ENCODE assay signal across 10 cellular contexts in genomic region chr2:84889332-84889731, GRCh38. TPM values are rescaled to one million over a fixed set of nuclear protein-coding genes. Genes with fewer than 3 reads are reported as not detected.
DNase-seq lines count a peak whose midpoint lies in the region; ATAC-seq and TF ChIP-seq lines count a peak whose summit lies in the region.
"Had no signal": no experiment of that assay in that cellular context is flagged by ENCODE, and none has a peak within 500 bp of the region (broad histone marks: within the 10 kb centered on the region; RNA-seq: fewer than 3 reads in every experiment).

No MANE protein-coding gene starts in this region.

- peak; percentile 36 for ATAC-seq in effector memory CD8-positive, alpha-beta T cell (replicated peaks)
- peak; percentile 7 to 10 for ATAC-seq in stimulated activated naive B cell treated with anti-CD40 and anti-IgM and Interleukin-4, amounts not matched to agents 10 μg/mL and 1 μg/mL and 100 μg/mL, for 72 hours (replicated peaks)
- ATAC-seq in HG02884 (IDR thresholded peaks at IDR 0.05; ENCODE audit: unreplicated experiment), result no peak

- H3K27me3 ChIP-seq in MM.1S (replicated peaks; ENCODE audit: insufficient read depth, low read length), result no peaks in the 10 kb centered on the region

- H3K9me3 Mint-ChIP-seq in activated CD4-positive, alpha-beta T cell treated with anti-CD3 and anti-CD28 coated beads, Interleukin-2, amount 10 ng/mL, durations not matched to agents 24 days and 14 days, result no peaks in the 10 kb centered on the region
- H3K9me3 Mint-ChIP-seq in effector memory CD8-positive, alpha-beta T cell, result no peaks in the 10 kb centered on the region
- H3K9me3 Mint-ChIP-seq in stimulated activated naive B cell treated with anti-CD40 and anti-IgM and Interleukin-4, amounts not matched to agents 10 μg/mL and 1 μg/mL and 100 μg/mL, for 72 hours, result no peaks in the 10 kb centered on the region

- no peaks in the 10 kb centered on the region for H3K36me3 ChIP-seq in MM.1S (replicated peaks; ENCODE audit: insufficient read depth, low read length)
- H3K36me3 ChIP-seq: cardiac muscle cell had no signal

- peak overlapping the region; percentile 91 for H3K27ac Mint-ChIP-seq in activated CD4-positive, alpha-beta T cell treated with anti-CD3 and anti-CD28 coated beads, Interleukin-2, amount 10 ng/mL, durations not matched to agents 24 days and 14 days
- H3K27ac Mint-ChIP-seq in effector memory CD8-positive, alpha-beta T cell, result peak overlapping the region; percentile 92 to 94
- H3K27ac Mint-ChIP-seq in stimulated activated naive B cell treated with anti-CD40 and anti-IgM and Interleukin-4, amounts not matched to agents 10 μg/mL and 1 μg/mL and 100 μg/mL, for 72 hours, result peak overlapping the region; percentile 94

- peaks cover 12% of the 10 kb centered on the region for H3K4me1 ChIP-seq in MM.1S (ENCODE audit: low read length)

- H3F3A ChIP-seq in MM.1S (ENCODE audit: insufficient read depth, low read length), result peaks cover 6% of the 10 kb centered on the region; the same call in 1 of the 2 replicates

- peak overlapping the region; percentile 78 for H2AFZ ChIP-seq in MM.1S (ENCODE audit: low read length)

- peak; percentile 73 for DNase-seq in activated CD4-positive, alpha-beta T cell treated with anti-CD3 and anti-CD28 coated beads, Interleukin-2, amount 10 ng/mL, durations not matched to agents 24 days and 14 days
- no peak for DNase-seq in activated CD4-positive, alpha-beta T cell treated with anti-CD3 and anti-CD28 coated beads for 1 hour
- no peak for DNase-seq in MM.1S
- no peak for DNase-seq in effector memory CD8-positive, alpha-beta T cell
- no peak for DNase-seq in stimulated activated naive B cell treated with anti-CD40 and anti-IgM and Interleukin-4, amounts not matched to agents 10 μg/mL and 1 μg/mL and 100 μg/mL, for 72 hours
- DNase-seq in effector CD4-positive, alpha-beta T cell, result no peak
- DNase-seq in AML-193 (lab: John Stamatoyannopoulos, UW), result no peak
- DNase-seq: NCI-H2171 treated with DMSO at 0.1 percent for 48 hours had no signal

- no peaks in the 10 kb centered on the region for H4K20me1 ChIP-seq in MM.1S (ENCODE audit: insufficient read depth, low read length)

- peak overlapping the region; percentile 51; the same call in 1 of the 2 replicates for H3K4me2 ChIP-seq in MM.1S (ENCODE audit: low read depth, low read length)

- peak overlapping the region; percentile 68 for H3K4me3 Mint-ChIP-seq in activated CD4-positive, alpha-beta T cell treated with anti-CD3 and anti-CD28 coated beads, Interleukin-2, amount 10 ng/mL, durations not matched to agents 24 days and 14 days
- H3K4me3 Mint-ChIP-seq in effector memory CD8-positive, alpha-beta T cell, result peak overlapping the region; percentile 64 to 75
- H3K4me3 Mint-ChIP-seq in stimulated activated naive B cell treated with anti-CD40 and anti-IgM and Interleukin-4, amounts not matched to agents 10 μg/mL and 1 μg/mL and 100 μg/mL, for 72 hours, result peak overlapping the region; percentile 53 to 70

- no peaks in the 10 kb centered on the region for H3K9me3 ChIP-seq in MM.1S (replicated peaks; ENCODE audit: insufficient read depth, low read length)

- no peaks in the 10 kb centered on the region for H3K9me2 ChIP-seq in MM.1S (replicated peaks; ENCODE audit: insufficient read depth, low read length)

- no peaks in the 10 kb centered on the region for H3K27me3 Mint-ChIP-seq in activated CD4-positive, alpha-beta T cell treated with anti-CD3 and anti-CD28 coated beads, Interleukin-2, amount 10 ng/mL, durations not matched to agents 24 days and 14 days
- no peaks in the 10 kb centered on the region for H3K27me3 Mint-ChIP-seq in effector memory CD8-positive, alpha-beta T cell
- no peaks in the 10 kb centered on the region for H3K27me3 Mint-ChIP-seq in stimulated activated naive B cell treated with anti-CD40 and anti-IgM and Interleukin-4, amounts not matched to agents 10 μg/mL and 1 μg/mL and 100 μg/mL, for 72 hours

- TF ChIP-seq CTCF in MM.1S (IDR thresholded peaks at IDR 0.05; ENCODE audit: low read length), result no peak

- H3K9ac ChIP-seq in MM.1S (ENCODE audit: low read length), result no peak overlapping the region; the same call in 1 of the 2 replicates

- no peak overlapping the region for H3K27ac ChIP-seq in MM.1S (ENCODE audit: low read length)
- H3K27ac ChIP-seq: cardiac muscle cell had no signal

- H3K36me3 Mint-ChIP-seq in activated CD4-positive, alpha-beta T cell treated with anti-CD3 and anti-CD28 coated beads, Interleukin-2, amount 10 ng/mL, durations not matched to agents 24 days and 14 days (ENCODE audit: low read depth), result no peaks in the 10 kb centered on the region
- peaks cover 4% of the 10 kb centered on the region for H3K36me3 Mint-ChIP-seq in effector memory CD8-positive, alpha-beta T cell (ENCODE audit: insufficient read depth)
- no peaks in the 10 kb centered on the region for H3K36me3 Mint-ChIP-seq in stimulated activated naive B cell treated with anti-CD40 and anti-IgM and Interleukin-4, amounts not matched to agents 10 μg/mL and 1 μg/mL and 100 μg/mL, for 72 hours

- peak overlapping the region; percentile 26 for H3K4me3 ChIP-seq in MM.1S (ENCODE audit: low read length)
- H3K4me3 ChIP-seq: cardiac muscle cell had no signal

- H3K4me1 Mint-ChIP-seq in activated CD4-positive, alpha-beta T cell treated with anti-CD3 and anti-CD28 coated beads, Interleukin-2, amount 10 ng/mL, durations not matched to agents 24 days and 14 days, result peaks cover 47% of the 10 kb centered on the region
- peaks cover 23 to 28% of the 10 kb centered on the region in 2 donors for H3K4me1 Mint-ChIP-seq in effector memory CD8-positive, alpha-beta T cell (ENCODE audit: low read depth in 2 of 2)
- H3K4me1 Mint-ChIP-seq in stimulated activated naive B cell treated with anti-CD40 and anti-IgM and Interleukin-4, amounts not matched to agents 10 μg/mL and 1 μg/mL and 100 μg/mL, for 72 hours, result peaks cover 25 to 42% of the 10 kb centered on the region in 2 donors

- H3K79me2 ChIP-seq in MM.1S (ENCODE audit: low read length), result no peaks in the 10 kb centered on the region

- intact Hi-C loops in activated CD4-positive, alpha-beta T cell treated with anti-CD3 and anti-CD28 coated beads, Interleukin-2, amount 10 ng/mL, durations not matched to agents 24 days and 14 days (cut with micrococcal nuclease), result loop anchor here (2.0 kb wide), 1 partner anchor 57 kb away; no protein-coding TSS in a partner anchor

RNA-seq across cellular contexts. Expression of gene TRABD2A, which starts 8.4 kb away (rescaled TPM):
- total RNA-seq in activated CD4-positive, alpha-beta T cell treated with anti-CD3 and anti-CD28 coated beads, Interleukin-2, amount 10 ng/mL, durations not matched to agents 24 days and 14 days, result 56.3 and 59.6 TPM in 2 replicates
- total RNA-seq: cardiac muscle cell had no signal

RNA-seq across cellular contexts. Expression of gene TMSB10, which starts 16.1 kb away (rescaled TPM):
- 2,196 and 2,218 TPM in 2 replicates for total RNA-seq in activated CD4-positive, alpha-beta T cell treated with anti-CD3 and anti-CD28 coated beads, Interleukin-2, amount 10 ng/mL, durations not matched to agents 24 days and 14 days
